In the genomic region with DNA sequence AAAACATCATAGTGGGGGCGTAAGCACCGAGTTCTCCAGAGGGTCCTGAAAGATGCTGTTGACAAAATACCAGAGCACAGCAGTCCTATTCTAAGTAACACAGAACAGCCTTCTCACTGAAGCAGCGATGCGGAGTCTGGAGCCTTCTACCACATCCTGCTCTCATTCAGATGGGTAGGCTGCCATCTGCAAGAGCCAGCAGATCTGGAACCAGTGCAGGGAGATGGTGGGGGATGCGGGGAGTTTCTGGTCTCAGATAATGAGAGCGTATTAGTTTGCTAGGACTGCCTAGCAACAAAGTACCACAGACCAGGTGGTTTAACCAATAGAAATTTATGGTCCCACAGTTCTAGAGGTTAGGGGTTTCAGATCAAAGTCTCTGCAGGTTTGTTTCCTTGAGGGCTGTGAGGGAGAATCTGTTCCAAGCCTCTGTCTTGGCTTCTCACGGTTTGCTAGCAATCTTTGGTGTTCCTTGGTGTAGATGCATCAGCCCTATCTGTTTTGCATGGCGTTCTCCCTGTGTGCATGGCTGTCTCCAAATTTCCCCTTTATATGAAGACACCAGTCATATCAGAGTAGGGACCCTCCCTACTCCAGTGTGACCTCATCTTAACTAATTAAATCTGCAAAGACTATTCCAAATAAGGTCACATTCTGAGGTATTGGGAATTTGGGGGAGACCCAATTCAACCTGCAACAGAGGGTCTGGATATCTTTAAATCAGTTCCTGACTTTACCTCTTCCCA, we compare ENCODE assay signal across 12 cellular contexts. TPM values are rescaled to one million over a fixed set of nuclear protein-coding genes. Genes with fewer than 3 reads are reported as not detected.
DNase-seq lines count a peak whose midpoint lies in the region; ATAC-seq and TF ChIP-seq lines count a peak whose summit lies in the region.
"Had no signal": no experiment of that assay in that cellular context is flagged by ENCODE, and none has a peak within 500 bp of the region (broad histone marks: within the 10 kb centered on the region; RNA-seq: fewer than 3 reads in every experiment).

No MANE protein-coding gene starts in this region.

- ATAC-seq in GM19351 (IDR thresholded peaks at IDR 0.05; ENCODE audit: unreplicated experiment) (peak; percentile 74), HG02840 (IDR thresholded peaks at IDR 0.05; ENCODE audit: low FRiP score, unreplicated experiment) (peak; percentile 69), lower lobe of right lung (no peak)

- DNase-seq in GM12865 (ENCODE audit: low read depth) (peak; percentile 88), HT-29 (ENCODE audit: low spot score) (no peak), middle frontal gyrus (ENCODE audit: extremely low spot score, low spot score) (no peak), lower lobe of right lung (no peak), T-helper 1 cell (no peak)
- DNase-seq in Jurkat, Clone E6-1 (ENCODE audit: low read depth, low spot score): peak; percentile 89
- DNase-seq: activated CD4-positive, alpha-beta T cell treated with anti-CD3 and anti-CD28 coated beads, Interleukin-2, amount 50 U/mL, for 4 hours; amniotic stem cell; BE2C; NCI-H2029 treated with DMSO at 0.1 percent for 48 hours had no signal

- TF ChIP-seq CTCF in GM12865 (IDR thresholded peaks at IDR 0.05; ENCODE audit: insufficient read depth, low read depth, low read length, missing control alignments): no peak
- TF ChIP-seq CTCF in lower lobe of right lung (IDR thresholded peaks at IDR 0.05): no peak

- H3K4me3 ChIP-seq in GM12865 (ENCODE audit: low read depth, low read length): no peak overlapping the region
- H3K4me3 ChIP-seq in Jurkat, Clone E6-1 (ENCODE audit: low read length): no peak overlapping the region
- no peak overlapping the region for H3K4me3 ChIP-seq in lower lobe of right lung

- intact Hi-C loops in lower lobe of right lung (cut with DNase I): loop anchor here (10.0 kb wide), 1 partner anchor 513 kb away; no protein-coding TSS in a partner anchor

- no peaks in the 10 kb centered on the region for H3K36me3 ChIP-seq in lower lobe of right lung
- H3K36me3 ChIP-seq: BE2C had no signal

- no peak overlapping the region for H3K27ac ChIP-seq in lower lobe of right lung

- H3K27me3 ChIP-seq in lower lobe of right lung (ENCODE audit: low read depth): peaks cover 26% of the 10 kb centered on the region

- no peaks in the 10 kb centered on the region for H3K9me3 ChIP-seq in lower lobe of right lung
- H3K9me3 ChIP-seq: BE2C had no signal

- peaks cover 11% of the 10 kb centered on the region for H3K4me1 ChIP-seq in lower lobe of right lung
- H3K4me1 ChIP-seq: BE2C had no signal

RNA-seq across cellular contexts. Expression of a gene that starts 52.0 kb away (rescaled TPM):
- 5.4 TPM for polyA plus RNA-seq in Jurkat, Clone E6-1 (2012; ENCODE audit: insufficient read depth, insufficient read length)
- not detected in 2 replicates for total RNA-seq in HT-29 (2014; rRNA removed; shearing (Covaris generic))
- 1.5 TPM for total RNA-seq in lower lobe of right lung

Comparison
In these comparisons a context has a peak if more than half of its experiments do, and no peak if none do; other contexts are left out.
1. DNase-seq: peak in GM12865 (single experiment) and Jurkat, Clone E6-1 (single experiment); none in HT-29 (single experiment), middle frontal gyrus (single experiment), lower lobe of right lung (single experiment) and T-helper 1 cell (0 of 5).
2. ATAC-seq: peak in GM19351 (single experiment) and HG02840 (single experiment); none in lower lobe of right lung (0 of 2).